In genomic region chr10:14486777-14487510, GRCh38 we compare ENCODE assay signal across 14 cellular contexts.
DNase-seq lines count a peak whose midpoint lies in the region; ATAC-seq and TF ChIP-seq lines count a peak whose summit lies in the region.
"Had no signal": no experiment of that assay in that cellular context is flagged by ENCODE, and none has a peak within 500 bp of the region (broad histone marks: within the 10 kb centered on the region; RNA-seq: fewer than 3 reads in every experiment).

No MANE protein-coding gene starts in this region.

- peaks cover 19% of the 10 kb centered on the region for H3K9me3 Mint-ChIP-seq in WTC11
- no peaks in the 10 kb centered on the region for H3K9me3 Mint-ChIP-seq in activated naive CD4-positive, alpha-beta T cell treated with anti-CD3 and anti-CD28 coated beads, Interleukin-2, amount 50 U/mL, for 72 hours
- H3K9me3 Mint-ChIP-seq: activated T-helper 1 cell treated with anti-CD3 and anti-CD28 coated beads, Interleukin-12 subunit alpha, Interleukin-12 subunit beta, Interleukin-2, Interleukin-4 antibody, amounts not matched to agents 30 ng/mL and 10 ng/mL and 1 ng/mL, durations not matched to agents 14 hours and 24 hours and 36 hours had no signal

- H3K79me2 ChIP-seq in MM.1S (ENCODE audit: low read length): no peaks in the 10 kb centered on the region

- no peaks in the 10 kb centered on the region for H3K36me3 ChIP-seq in MM.1S (replicated peaks; ENCODE audit: insufficient read depth, low read length)

- no peak for TF ChIP-seq CTCF in AG04450 (IDR thresholded peaks at IDR 0.05; ENCODE audit: low read depth, low read length)
- TF ChIP-seq CTCF in MM.1S (IDR thresholded peaks at IDR 0.05; ENCODE audit: low read length): no peak
- TF ChIP-seq CTCF in WTC11 (IDR thresholded peaks at IDR 0.05): no peak

- no peaks in the 10 kb centered on the region for H4K20me1 ChIP-seq in MM.1S (ENCODE audit: insufficient read depth, low read length)

- H3K9me3 ChIP-seq in AG04450 (ENCODE audit: control insufficient read depth, insufficient read depth, low read length): peaks cover 7% of the 10 kb centered on the region
- H3K9me3 ChIP-seq in MM.1S (replicated peaks; ENCODE audit: insufficient read depth, low read length): no peaks in the 10 kb centered on the region

- no peaks in the 10 kb centered on the region for H3K9me2 ChIP-seq in MM.1S (replicated peaks; ENCODE audit: insufficient read depth, low read length)

- peaks cover 7% of the 10 kb centered on the region; the same call in 1 of the 2 replicates for H3F3A ChIP-seq in MM.1S (ENCODE audit: insufficient read depth, low read length)

- no peaks in the 10 kb centered on the region for H3K4me1 Mint-ChIP-seq in WTC11
- H3K4me1 Mint-ChIP-seq: endodermal cell had no signal

- H3K9ac ChIP-seq in MM.1S (ENCODE audit: low read length): peak overlapping the region; percentile 38; the same call in 1 of the 2 replicates
- H3K9ac ChIP-seq: KMS-11 had no signal

- H3K27ac ChIP-seq in AG04450 (ENCODE audit: low read depth, low read length): peak overlapping the region; percentile 87
- H3K27ac ChIP-seq in MM.1S (ENCODE audit: low read length): peak overlapping the region; percentile 73; the same call in 1 of the 2 replicates
- peak overlapping the region; percentile 50 for H3K27ac ChIP-seq in layer of hippocampus (ENCODE audit: low read depth, low read length)
- H3K27ac ChIP-seq: KMS-11 had no signal

- peak; percentile 80 for DNase-seq in AG04450 (ENCODE audit: low read depth, low spot score)
- no peak for DNase-seq in MM.1S
- DNase-seq in WTC11 (ENCODE audit: low spot score): no peak
- DNase-seq in SK-N-DZ (ENCODE audit: low spot score): no peak
- no peak for DNase-seq in activated naive CD4-positive, alpha-beta T cell treated with anti-CD3 and anti-CD28 coated beads, Interleukin-2, amount 50 U/mL, for 72 hours (ENCODE audit: low spot score in 2 of 2)
- DNase-seq: DND-41, endodermal cell, glutamatergic neuron, NCI-H446 treated with DMSO at 0.1 percent for 48 hours had no signal

- CTCF ChIA-PET in AG04450 (lab: Charles Lee): interaction anchor here (0.6 to 3.1 kb wide), 5 partner anchors 8 to 290 kb away, joined by 3 to 16 read pairs (median 4); no protein-coding TSS in a partner anchor
- CTCF ChIA-PET in WTC11 (lab: Charles Lee): interaction anchor here (0.8 to 2.1 kb wide), 3 partner anchors 8 to 290 kb away, joined by 3 to 6 read pairs (median 6); no protein-coding TSS in a partner anchor

- ATAC-seq in WTC11 (peak; percentile 38; the same call in 1 of the 2 replicates), HG03139 (IDR thresholded peaks at IDR 0.05; ENCODE audit: unreplicated experiment) (no peak), HG02870 (IDR thresholded peaks at IDR 0.05; ENCODE audit: unreplicated experiment) (no peak)
- no peak for ATAC-seq in activated naive CD4-positive, alpha-beta T cell treated with anti-CD3 and anti-CD28 coated beads, Interleukin-2, amount 50 U/mL, for 72 hours

- peaks cover 11% of the 10 kb centered on the region for H3K4me1 ChIP-seq in MM.1S (ENCODE audit: low read length)

- H3K27ac Mint-ChIP-seq in WTC11: no peak overlapping the region
- no peak overlapping the region for H3K27ac Mint-ChIP-seq in activated naive CD4-positive, alpha-beta T cell treated with anti-CD3 and anti-CD28 coated beads, Interleukin-2, amount 50 U/mL, for 72 hours
- H3K27ac Mint-ChIP-seq: activated T-helper 1 cell treated with anti-CD3 and anti-CD28 coated beads, Interleukin-12 subunit alpha, Interleukin-12 subunit beta, Interleukin-2, Interleukin-4 antibody, amounts not matched to agents 30 ng/mL and 10 ng/mL and 1 ng/mL, durations not matched to agents 14 hours and 24 hours and 36 hours; endodermal cell had no signal

- POLR2A ChIA-PET in AG04450 (lab: Yijun Ruan, JAX) (interaction anchor here (0.5 to 2.7 kb wide), 10 partner anchors 8 to 475 kb away, joined by 3 to 27 read pairs (median 4); partner anchors contain the start of genes CDNF, HSPA14 and MSANTD7), WTC11 (lab: Charles Lee) (interaction anchor here (0.6 kb wide), 1 partner anchor 270 kb away, joined by 3 read pairs; no protein-coding TSS in a partner anchor)

- H3K27me3 Mint-ChIP-seq in WTC11 (ENCODE audit: low read depth): no peaks in the 10 kb centered on the region; the same call in 1 of the 2 replicates

- H3K27me3 ChIP-seq in AG04450 (ENCODE audit: control insufficient read depth, insufficient read depth, low read length) (no peaks in the 10 kb centered on the region), MM.1S (replicated peaks; ENCODE audit: insufficient read depth, low read length) (no peaks in the 10 kb centered on the region), layer of hippocampus (ENCODE audit: control insufficient read depth, insufficient read depth, low read length) (no peaks in the 10 kb centered on the region)

- no peaks in the 10 kb centered on the region for H3K36me3 Mint-ChIP-seq in WTC11
- no peaks in the 10 kb centered on the region for H3K36me3 Mint-ChIP-seq in activated naive CD4-positive, alpha-beta T cell treated with anti-CD3 and anti-CD28 coated beads, Interleukin-2, amount 50 U/mL, for 72 hours

- no peak overlapping the region for H3K4me3 Mint-ChIP-seq in WTC11
- H3K4me3 Mint-ChIP-seq: activated T-helper 1 cell treated with anti-CD3 and anti-CD28 coated beads, Interleukin-12 subunit alpha, Interleukin-12 subunit beta, Interleukin-2, Interleukin-4 antibody, amounts not matched to agents 30 ng/mL and 10 ng/mL and 1 ng/mL, durations not matched to agents 14 hours and 24 hours and 36 hours; endodermal cell had no signal

- H3K4me3 ChIP-seq in AG04450 (ENCODE audit: low read depth, low read length) (peak overlapping the region; percentile 34), MM.1S (ENCODE audit: low read length) (no peak overlapping the region)

- no peak overlapping the region for H2AFZ ChIP-seq in MM.1S (ENCODE audit: low read length)

- no peak overlapping the region for H3K4me2 ChIP-seq in MM.1S (ENCODE audit: low read depth, low read length)
- H3K4me2 ChIP-seq: KMS-11 had no signal

TF ChIP-seq in WTC11, 78 proteins besides CTCF, POLR2A, EP300 and RAD21:
- TF ChIP-seq EMX1 (CRISPR knock-in tag; IDR thresholded peaks at IDR 0.05): no peak
- TF ChIP-seq, protein P1, sequence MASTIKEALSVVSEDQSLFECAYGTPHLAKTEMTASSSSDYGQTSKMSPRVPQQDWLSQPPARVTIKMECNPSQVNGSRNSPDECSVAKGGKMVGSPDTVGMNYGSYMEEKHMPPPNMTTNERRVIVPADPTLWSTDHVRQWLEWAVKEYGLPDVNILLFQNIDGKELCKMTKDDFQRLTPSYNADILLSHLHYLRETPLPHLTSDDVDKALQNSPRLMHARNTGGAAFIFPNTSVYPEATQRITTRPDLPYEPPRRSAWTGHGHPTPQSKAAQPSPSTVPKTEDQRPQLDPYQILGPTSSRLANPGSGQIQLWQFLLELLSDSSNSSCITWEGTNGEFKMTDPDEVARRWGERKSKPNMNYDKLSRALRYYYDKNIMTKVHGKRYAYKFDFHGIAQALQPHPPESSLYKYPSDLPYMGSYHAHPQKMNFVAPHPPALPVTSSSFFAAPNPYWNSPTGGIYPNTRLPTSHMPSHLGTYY (CRISPR knock-in tag; IDR thresholded peaks at IDR 0.05): no peak
- no peak for TF ChIP-seq GTF2I (CRISPR knock-in tag; conservative IDR thresholded peaks at IDR 0.05)
- no peak for TF ChIP-seq ZNF232 (CRISPR knock-in tag; IDR thresholded peaks at IDR 0.05)
- TF ChIP-seq JAZF1 (CRISPR knock-in tag; IDR thresholded peaks at IDR 0.05): no peak
- TF ChIP-seq ZNF416 (CRISPR knock-in tag; IDR thresholded peaks at IDR 0.05): no peak
- TF ChIP-seq, protein P2, sequence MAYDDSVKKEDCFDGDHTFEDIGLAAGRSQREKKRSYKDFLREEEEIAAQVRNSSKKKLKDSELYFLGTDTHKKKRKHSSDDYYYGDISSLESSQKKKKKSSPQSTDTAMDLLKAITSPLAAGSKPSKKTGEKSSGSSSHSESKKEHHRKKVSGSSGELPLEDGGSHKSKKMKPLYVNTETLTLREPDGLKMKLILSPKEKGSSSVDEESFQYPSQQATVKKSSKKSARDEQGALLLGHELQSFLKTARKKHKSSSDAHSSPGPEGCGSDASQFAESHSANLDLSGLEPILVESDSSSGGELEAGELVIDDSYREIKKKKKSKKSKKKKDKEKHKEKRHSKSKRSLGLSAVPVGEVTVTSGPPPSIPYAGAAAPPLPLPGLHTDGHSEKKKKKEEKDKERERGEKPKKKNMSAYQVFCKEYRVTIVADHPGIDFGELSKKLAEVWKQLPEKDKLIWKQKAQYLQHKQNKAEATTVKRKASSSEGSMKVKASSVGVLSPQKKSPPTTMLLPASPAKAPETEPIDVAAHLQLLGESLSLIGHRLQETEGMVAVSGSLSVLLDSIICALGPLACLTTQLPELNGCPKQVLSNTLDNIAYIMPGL (CRISPR knock-in tag; IDR thresholded peaks at IDR 0.05): no peak
- TF ChIP-seq, protein P3, sequence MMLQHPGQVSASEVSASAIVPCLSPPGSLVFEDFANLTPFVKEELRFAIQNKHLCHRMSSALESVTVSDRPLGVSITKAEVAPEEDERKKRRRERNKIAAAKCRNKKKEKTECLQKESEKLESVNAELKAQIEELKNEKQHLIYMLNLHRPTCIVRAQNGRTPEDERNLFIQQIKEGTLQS (CRISPR knock-in tag; conservative IDR thresholded peaks at IDR 0.05): no peak
- TF ChIP-seq RELA (CRISPR knock-in tag; IDR thresholded peaks at IDR 0.05; ENCODE audit: borderline replicate concordance): no peak
- no peak for TF ChIP-seq JUN (CRISPR knock-in tag; IDR thresholded peaks at IDR 0.05)
- TF ChIP-seq, protein P4, sequence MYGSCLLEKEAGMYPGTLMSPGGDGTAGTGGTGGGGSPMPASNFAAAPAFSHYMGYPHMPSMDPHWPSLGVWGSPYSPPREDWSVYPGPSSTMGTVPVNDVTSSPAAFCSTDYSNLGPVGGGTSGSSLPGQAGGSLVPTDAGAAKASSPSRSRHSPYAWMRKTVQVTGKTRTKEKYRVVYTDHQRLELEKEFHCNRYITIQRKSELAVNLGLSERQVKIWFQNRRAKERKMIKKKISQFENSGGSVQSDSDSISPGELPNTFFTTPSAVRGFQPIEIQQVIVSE (CRISPR knock-in tag; IDR thresholded peaks at IDR 0.05; ENCODE audit: borderline replicate concordance): no peak
- TF ChIP-seq NFYB (CRISPR knock-in tag; conservative IDR thresholded peaks at IDR 0.05; ENCODE audit: low read depth): no peak
- TF ChIP-seq KAT7 (CRISPR knock-in tag; IDR thresholded peaks at IDR 0.05; ENCODE audit: borderline replicate concordance): no peak
- no peak for TF ChIP-seq NR1H2 (CRISPR knock-in tag; IDR thresholded peaks at IDR 0.05)
- TF ChIP-seq, protein P5, sequence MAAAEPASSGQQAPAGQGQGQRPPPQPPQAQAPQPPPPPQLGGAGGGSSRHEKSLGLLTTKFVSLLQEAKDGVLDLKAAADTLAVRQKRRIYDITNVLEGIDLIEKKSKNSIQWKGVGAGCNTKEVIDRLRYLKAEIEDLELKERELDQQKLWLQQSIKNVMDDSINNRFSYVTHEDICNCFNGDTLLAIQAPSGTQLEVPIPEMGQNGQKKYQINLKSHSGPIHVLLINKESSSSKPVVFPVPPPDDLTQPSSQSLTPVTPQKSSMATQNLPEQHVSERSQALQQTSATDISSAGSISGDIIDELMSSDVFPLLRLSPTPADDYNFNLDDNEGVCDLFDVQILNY (CRISPR knock-in tag; IDR thresholded peaks at IDR 0.05): no peak
- no peak for TF ChIP-seq TCF7 (CRISPR knock-in tag; IDR thresholded peaks at IDR 0.05; ENCODE audit: low read depth)
